25 cellular contexts compared by ENCODE assay signal in the genomic region with DNA sequence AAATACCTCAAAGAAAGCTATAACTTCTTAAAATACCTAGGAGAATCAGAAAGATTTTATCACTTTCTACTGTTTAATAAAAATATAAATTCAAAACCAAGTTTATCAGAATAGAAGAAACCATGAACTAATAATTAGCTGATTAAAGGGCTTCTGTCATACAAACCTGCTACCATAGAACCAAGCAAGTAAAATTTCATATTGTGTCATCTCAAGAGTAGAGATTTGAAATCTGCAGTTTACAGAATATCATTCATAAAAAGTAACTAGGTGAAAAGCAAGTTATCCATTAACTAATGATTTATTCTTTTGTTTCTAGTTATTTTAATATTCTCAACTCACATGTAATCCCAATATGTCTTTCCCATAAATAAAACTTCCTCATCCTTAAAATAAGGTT.
"Had no signal": no experiment of that assay in that cellular context is flagged by ENCODE, and none has a peak within 500 bp of the region (broad histone marks: within the 10 kb centered on the region; RNA-seq: fewer than 3 reads in every experiment).

No MANE protein-coding gene starts in this region.

- H3K27me3 Mint-ChIP-seq: activated B cell treated with CpG ODN at 0.5 μM for 24 hours; activated CD4-positive, alpha-beta T cell treated with anti-CD3 and anti-CD28 coated beads, Interleukin-2, amount 10 ng/mL, durations not matched to agents 24 days and 14 days; activated CD8-positive, alpha-beta memory T cell treated with anti-CD3 and anti-CD28 coated beads, Interleukin-2, amount 10 ng/mL, durations not matched to agents 7 days and 5 days; activated naive CD8-positive, alpha-beta T cell; activated T-helper 17 cell treated with anti-CD3 and anti-CD28 coated beads, Interleukin-2, amount 50 U/mL, for 72 hours; T-cell had no signal

- DNase-seq: activated B cell treated with CpG ODN at 0.5 μM for 24 hours; activated CD4-positive, alpha-beta T cell treated with anti-CD3 and anti-CD28 coated beads for 1 hour; activated CD4-positive, alpha-beta T cell treated with anti-CD3 and anti-CD28 coated beads, Interleukin-2, amount 10 ng/mL, durations not matched to agents 24 days and 14 days; activated CD4-positive, alpha-beta T cell treated with anti-CD3 and anti-CD28 coated beads, Interleukin-2, amount 50 U/mL, for 48 hours; activated CD8-positive, alpha-beta memory T cell treated with anti-CD3 and anti-CD28 coated beads, Interleukin-2, amount 10 ng/mL, durations not matched to agents 7 days and 5 days; activated gamma-delta T cell; activated naive CD4-positive, alpha-beta T cell treated with anti-CD3 and anti-CD28 coated beads for 36 hours; activated T-cell treated with anti-CD3 and anti-CD28 coated beads, Interleukin-2, amount 50 U/mL, for 4 hours; brain microvascular endothelial cell; Karpas-422; MM.1S; NCI-H1105; NCI-H1436; NCI-H187; NCI-H2081; NCI-H510A treated with DMSO at 0.1 percent for 48 hours; NCI-H69; PC-9; SIG-M5; T-cell; T-helper 2 cell; T1000 had no signal

- H3K9me3 Mint-ChIP-seq: activated B cell treated with CpG ODN at 0.5 μM for 24 hours; activated CD4-positive, alpha-beta T cell treated with anti-CD3 and anti-CD28 coated beads, Interleukin-2, amount 10 ng/mL, durations not matched to agents 24 days and 14 days; activated naive CD4-positive, alpha-beta T cell treated with anti-CD3 and anti-CD28 coated beads for 36 hours; activated T-cell treated with anti-CD3 and anti-CD28 coated beads, Interleukin-2, amount 50 U/mL, for 4 hours; activated T-helper 17 cell treated with anti-CD3 and anti-CD28 coated beads, Interleukin-2, amount 50 U/mL, for 72 hours; T-cell had no signal

- H3K27ac Mint-ChIP-seq: activated B cell treated with CpG ODN at 0.5 μM for 24 hours; activated CD4-positive, alpha-beta T cell treated with anti-CD3 and anti-CD28 coated beads, Interleukin-2, amount 10 ng/mL, durations not matched to agents 24 days and 14 days; activated CD8-positive, alpha-beta memory T cell treated with anti-CD3 and anti-CD28 coated beads, Interleukin-2, amount 10 ng/mL, durations not matched to agents 7 days and 5 days; activated naive CD4-positive, alpha-beta T cell treated with anti-CD3 and anti-CD28 coated beads for 36 hours; activated naive CD8-positive, alpha-beta T cell; activated T-helper 17 cell treated with anti-CD3 and anti-CD28 coated beads, Interleukin-2, amount 50 U/mL, for 72 hours; T-cell had no signal

- H3K4me1 Mint-ChIP-seq: activated B cell treated with CpG ODN at 0.5 μM for 24 hours; activated CD4-positive, alpha-beta T cell treated with anti-CD3 and anti-CD28 coated beads, Interleukin-2, amount 10 ng/mL, durations not matched to agents 24 days and 14 days; activated CD8-positive, alpha-beta memory T cell treated with anti-CD3 and anti-CD28 coated beads, Interleukin-2, amount 10 ng/mL, durations not matched to agents 7 days and 5 days; activated T-helper 17 cell treated with anti-CD3 and anti-CD28 coated beads, Interleukin-2, amount 50 U/mL, for 72 hours had no signal

- ATAC-seq: activated CD8-positive, alpha-beta memory T cell treated with anti-CD3 and anti-CD28 coated beads, Interleukin-2, amount 10 ng/mL, durations not matched to agents 7 days and 5 days; activated T-cell treated with anti-CD3 and anti-CD28 coated beads, Interleukin-2, amount 50 U/mL, for 4 hours; activated T-helper 17 cell treated with anti-CD3 and anti-CD28 coated beads, Interleukin-2, amount 50 U/mL, for 72 hours; T-cell had no signal

- FAIRE-seq: TTC549 had no signal

- H3K4me3 Mint-ChIP-seq: activated B cell treated with CpG ODN at 0.5 μM for 24 hours; activated CD4-positive, alpha-beta T cell treated with anti-CD3 and anti-CD28 coated beads, Interleukin-2, amount 10 ng/mL, durations not matched to agents 24 days and 14 days; activated CD8-positive, alpha-beta memory T cell treated with anti-CD3 and anti-CD28 coated beads, Interleukin-2, amount 10 ng/mL, durations not matched to agents 7 days and 5 days; activated naive CD4-positive, alpha-beta T cell treated with anti-CD3 and anti-CD28 coated beads for 36 hours; activated naive CD8-positive, alpha-beta T cell; activated T-cell treated with anti-CD3 and anti-CD28 coated beads, Interleukin-2, amount 50 U/mL, for 4 hours; activated T-helper 17 cell treated with anti-CD3 and anti-CD28 coated beads, Interleukin-2, amount 50 U/mL, for 72 hours; T-cell had no signal

- H3K36me3 Mint-ChIP-seq: activated naive CD8-positive, alpha-beta T cell had no signal
